36 cellular contexts compared by ENCODE assay signal in genomic region chr10:33596411-33596810, GRCh38.
"Had no signal": no experiment of that assay in that cellular context is flagged by ENCODE, and none has a peak within 500 bp of the region (broad histone marks: within the 10 kb centered on the region; RNA-seq: fewer than 3 reads in every experiment).

No MANE protein-coding gene starts in this region.

- H3K36me3 Mint-ChIP-seq: brain had no signal

- H3K36me3 ChIP-seq: ascending aorta, cardiac muscle cell had no signal

- H3K4me1 ChIP-seq: ascending aorta had no signal

- H3K9me3 ChIP-seq: ascending aorta had no signal

- H3K27ac ChIP-seq: ascending aorta, cardiac muscle cell, coronary artery, VCaP had no signal

- H3K27ac Mint-ChIP-seq: activated B cell treated with CpG ODN at 0.5 μM for 24 hours; activated CD4-positive, alpha-beta memory T cell treated with anti-CD3 and anti-CD28 coated beads for 36 hours; activated CD4-positive, alpha-beta T cell treated with anti-CD3 and anti-CD28 coated beads, Interleukin-2, amount 10 ng/mL, durations not matched to agents 24 days and 14 days; activated CD8-positive, alpha-beta T cell treated with anti-CD3 and anti-CD28 coated beads for 36 hours; activated naive CD4-positive, alpha-beta T cell treated with anti-CD3 and anti-CD28 coated beads for 36 hours; activated naive CD4-positive, alpha-beta T cell treated with anti-CD3 and anti-CD28 coated beads, Interleukin-2, amount 50 U/mL, for 72 hours; activated naive CD8-positive, alpha-beta T cell treated with anti-CD3 and anti-CD28 coated beads for 36 hours; activated T-cell treated with anti-CD3 and anti-CD28 coated beads, Interleukin-2, amount 50 U/mL, for 72 hours; activated T-helper 1 cell treated with anti-CD3 and anti-CD28 coated beads, Interleukin-12 subunit alpha, Interleukin-12 subunit beta, Interleukin-2, Interleukin-4 antibody, amounts not matched to agents 30 ng/mL and 10 ng/mL and 1 ng/mL, durations not matched to agents 14 hours and 24 hours and 36 hours; activated T-helper 17 cell treated with anti-CD3 and anti-CD28 coated beads, Interleukin-2, amount 50 U/mL, for 72 hours; brain; T-helper 1 cell treated with Interleukin-12 subunit alpha and Interleukin-12 subunit beta and Interleukin-4 antibody, amounts not matched to agents 30 μg/mL and 1 μg/mL, for 36 hours; T-helper 2 cell treated with Interferon-gamma antibody and Interleukin-4, amounts not matched to agents 5 μg/mL and 100 μg/mL, for 36 hours had no signal

- H3K4me3 ChIP-seq: ascending aorta, cardiac muscle cell, coronary artery had no signal

- H3K4me3 Mint-ChIP-seq: activated B cell treated with CpG ODN at 0.5 μM for 24 hours; activated CD4-positive, alpha-beta memory T cell treated with anti-CD3 and anti-CD28 coated beads for 36 hours; activated CD4-positive, alpha-beta T cell treated with anti-CD3 and anti-CD28 coated beads, Interleukin-2, amount 10 ng/mL, durations not matched to agents 24 days and 14 days; activated CD8-positive, alpha-beta T cell treated with anti-CD3 and anti-CD28 coated beads for 36 hours; activated naive CD4-positive, alpha-beta T cell treated with anti-CD3 and anti-CD28 coated beads for 36 hours; activated naive CD8-positive, alpha-beta T cell treated with anti-CD3 and anti-CD28 coated beads for 36 hours; activated T-cell treated with anti-CD3 and anti-CD28 coated beads, Interleukin-2, amount 50 U/mL, for 4 hours; activated T-cell treated with anti-CD3 and anti-CD28 coated beads, Interleukin-2, amount 50 U/mL, for 72 hours; activated T-helper 1 cell treated with anti-CD3 and anti-CD28 coated beads, Interleukin-12 subunit alpha, Interleukin-12 subunit beta, Interleukin-2, Interleukin-4 antibody, amounts not matched to agents 30 ng/mL and 10 ng/mL and 1 ng/mL, durations not matched to agents 14 hours and 24 hours and 36 hours; activated T-helper 17 cell treated with anti-CD3 and anti-CD28 coated beads, Interleukin-2, amount 50 U/mL, for 72 hours; brain; T-helper 1 cell treated with Interleukin-12 subunit alpha and Interleukin-12 subunit beta and Interleukin-4 antibody, amounts not matched to agents 30 μg/mL and 1 μg/mL, for 36 hours; T-helper 2 cell treated with Interferon-gamma antibody and Interleukin-4, amounts not matched to agents 5 μg/mL and 100 μg/mL, for 36 hours had no signal

- ATAC-seq: activated CD8-positive, alpha-beta T cell treated with anti-CD3 and anti-CD28 coated beads for 36 hours; activated naive CD4-positive, alpha-beta T cell treated with anti-CD3 and anti-CD28 coated beads, Interleukin-2, amount 50 U/mL, for 72 hours; activated T-cell treated with anti-CD3 and anti-CD28 coated beads, Interleukin-2, amount 50 U/mL, for 4 hours; activated T-cell treated with anti-CD3 and anti-CD28 coated beads, Interleukin-2, amount 50 U/mL, for 72 hours; activated T-helper 17 cell treated with anti-CD3 and anti-CD28 coated beads, Interleukin-2, amount 50 U/mL, for 72 hours had no signal

- H3K4me1 Mint-ChIP-seq: activated B cell treated with CpG ODN at 0.5 μM for 24 hours; activated CD4-positive, alpha-beta T cell treated with anti-CD3 and anti-CD28 coated beads, Interleukin-2, amount 10 ng/mL, durations not matched to agents 24 days and 14 days; activated naive CD8-positive, alpha-beta T cell treated with anti-CD3 and anti-CD28 coated beads for 36 hours; activated T-helper 17 cell treated with anti-CD3 and anti-CD28 coated beads, Interleukin-2, amount 50 U/mL, for 72 hours had no signal

- DNase-seq: activated B cell treated with CpG ODN at 0.5 μM for 24 hours; activated CD4-positive, alpha-beta memory T cell treated with anti-CD3 and anti-CD28 coated beads for 36 hours; activated CD4-positive, alpha-beta T cell treated with anti-CD3 and anti-CD28 coated beads for 4 hours; activated CD4-positive, alpha-beta T cell treated with anti-CD3 and anti-CD28 coated beads, Interleukin-2, amount 10 ng/mL, durations not matched to agents 24 days and 14 days; activated CD4-positive, alpha-beta T cell treated with anti-CD3 and anti-CD28 coated beads, Interleukin-2, amount 50 U/mL, for 1 hour; activated CD4-positive, alpha-beta T cell treated with anti-CD3 and anti-CD28 coated beads, Interleukin-2, amount 50 U/mL, for 4 hours; activated CD4-positive, CD25-positive, alpha-beta regulatory T cell treated with anti-CD3 and anti-CD28 coated beads, Interleukin-2, amount 50 U/mL, for 72 hours; activated CD8-positive, alpha-beta memory T cell treated with anti-CD3 and anti-CD28 coated beads, Interleukin-2, amount 50 U/mL, for 4 hours; activated CD8-positive, alpha-beta T cell treated with anti-CD3 and anti-CD28 coated beads for 36 hours; activated effector memory CD4-positive, alpha-beta T cell treated with anti-CD3 and anti-CD28 coated beads, Interleukin-2, amount 50 U/mL, for 16 hours; activated gamma-delta T cell treated with Interleukin-2 at 50 U/mL for 16 hours; activated naive CD4-positive, alpha-beta T cell; activated naive CD4-positive, alpha-beta T cell treated with anti-CD3 and anti-CD28 coated beads for 36 hours; activated naive CD4-positive, alpha-beta T cell treated with anti-CD3 and anti-CD28 coated beads, Interleukin-2, amount 50 U/mL, for 16 hours; activated naive CD8-positive, alpha-beta T cell treated with anti-CD3 and anti-CD28 coated beads for 36 hours; activated T-cell treated with anti-CD3 and anti-CD28 coated beads for 4 hours; activated T-cell treated with anti-CD3 and anti-CD28 coated beads, Interleukin-2, amount 50 U/mL, for 1 hour; activated T-cell treated with anti-CD3 and anti-CD28 coated beads, Interleukin-2, amount 50 U/mL, for 4 hours; activated T-cell treated with anti-CD3 and anti-CD28 coated beads, Interleukin-2, amount 50 U/mL, for 72 hours; amygdala; anterior cingulate cortex; central memory CD4-positive, alpha-beta T cell; T-helper 2 cell; T-helper 9 cell had no signal

- FAIRE-seq: bronchial epithelial cell, colon had no signal

- H3K27me3 Mint-ChIP-seq: activated B cell treated with CpG ODN at 0.5 μM for 24 hours; activated CD4-positive, alpha-beta T cell treated with anti-CD3 and anti-CD28 coated beads, Interleukin-2, amount 10 ng/mL, durations not matched to agents 24 days and 14 days had no signal

- H3K27me3 ChIP-seq: ascending aorta, cardiac muscle cell had no signal
